In the genomic region with DNA sequence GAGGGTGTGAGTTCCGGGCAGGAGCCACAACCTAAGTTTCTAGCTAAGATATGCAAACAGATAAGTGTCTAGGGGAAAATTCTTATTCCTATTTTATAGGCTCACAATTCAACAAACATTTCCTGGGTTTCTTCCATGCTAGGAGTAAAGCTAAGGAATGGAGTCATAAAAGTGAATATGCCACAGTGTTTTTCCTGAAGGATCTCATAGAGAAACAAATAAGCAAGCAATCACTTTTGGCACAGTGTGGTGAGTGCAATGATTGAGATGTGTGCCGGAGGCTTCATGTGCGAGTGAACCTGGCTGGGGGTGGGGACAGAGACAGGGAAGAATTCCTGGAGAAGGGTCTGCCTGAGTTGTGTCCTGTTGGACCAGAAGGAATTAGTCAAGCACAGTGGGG, we compare ENCODE assay signal across 15 cellular contexts.
DNase-seq lines count a peak whose midpoint lies in the region; ATAC-seq and TF ChIP-seq lines count a peak whose summit lies in the region.
"Had no signal": no experiment of that assay in that cellular context is flagged by ENCODE, and none has a peak within 500 bp of the region (broad histone marks: within the 10 kb centered on the region; RNA-seq: fewer than 3 reads in every experiment).

No MANE protein-coding gene starts in this region.

- no peak for DNase-seq in Caco-2
- no peak for DNase-seq in HFFc6
- DNase-seq in mucosa of descending colon, result peak in 2 of 3 donors; percentile 26 to 38
- DNase-seq in COR-L47 (lab: John Stamatoyannopoulos, UW), result no peak
- DNase-seq in NK-92 treated with Interleukin-12 subunit alpha and Interleukin-12 subunit beta, amount 100 ng/mL, for 24 hours (lab: John Stamatoyannopoulos, UW), result no peak
- no peak for DNase-seq in activated CD4-positive, alpha-beta T cell treated with anti-CD3 and anti-CD28 coated beads, Interleukin-2, amount 50 U/mL, for 48 hours
- DNase-seq: BE2C; CD8-positive, alpha-beta memory T cell; H7; Kasumi-1; NCI-H748 treated with DMSO at 0.1 percent for 48 hours had no signal

- TF ChIP-seq CTCF in Caco-2 (IDR thresholded peaks at IDR 0.05; ENCODE audit: insufficient read depth in 1 of 2, low read depth in 1 of 2, low read length in 1 of 2, severe bottlenecking in 1 of 2, unreplicated experiment in 1 of 2) (no peak), HFFc6 (IDR thresholded peaks at IDR 0.05) (no peak), VCaP (conservative IDR thresholded peaks at IDR 0.05) (no peak), mucosa of descending colon (IDR thresholded peaks at IDR 0.05) (no peak)

- H3K9me3 Mint-ChIP-seq in Caco-2 (ENCODE audit: unreplicated experiment) (peaks cover 35% of the 10 kb centered on the region), HFFc6 (no peaks in the 10 kb centered on the region)
- H3K9me3 Mint-ChIP-seq: T-cell had no signal

- no peak overlapping the region for H3K4me3 Mint-ChIP-seq in Caco-2 (ENCODE audit: unreplicated experiment)
- peak overlapping the region; percentile 30 for H3K4me3 Mint-ChIP-seq in HFFc6
- H3K4me3 Mint-ChIP-seq: CD8-positive, alpha-beta memory T cell; T-cell had no signal

- BruUV-seq in Caco-2 (replicated peaks; lab: Mats Ljungman, UMichigan), result no TSS peak

- intact Hi-C loops in Caco-2 (cut with micrococcal nuclease; ENCODE audit: unreplicated experiment) (loop anchor here (10.0 kb wide), 1 partner anchor 142 kb away; no protein-coding TSS in a partner anchor), mucosa of descending colon (cut with DNase I, micrococcal nuclease) (loop anchor here (5.0 to 10.0 kb wide), 3 partner anchors 148 to 221 kb away; a partner anchor contains a TSS)

- H3K9me3 ChIP-seq in Caco-2 (no peaks in the 10 kb centered on the region), mucosa of descending colon (no peaks in the 10 kb centered on the region)
- H3K9me3 ChIP-seq: BE2C, SJSA1 had no signal

- H3K4me1 ChIP-seq in Caco-2 (peaks cover 21% of the 10 kb centered on the region), mucosa of descending colon (ENCODE audit: low read depth) (peaks cover 12% of the 10 kb centered on the region)
- H3K4me1 ChIP-seq: BE2C had no signal

- H3K36me3 ChIP-seq in Caco-2 (ENCODE audit: control insufficient read depth, insufficient read depth, low read length) (no peaks in the 10 kb centered on the region), mucosa of descending colon (ENCODE audit: low read depth) (no peaks in the 10 kb centered on the region)
- H3K36me3 ChIP-seq: BE2C, SJSA1 had no signal

- H3K27ac ChIP-seq in VCaP, result peak overlapping the region; percentile 71
- H3K27ac ChIP-seq: RWPE1, SJSA1 had no signal

- ATAC-seq in mucosa of descending colon, result peak; percentile 67
- ATAC-seq: T-cell had no signal

- POLR2A ChIA-PET in Caco-2 (lab: Charles Lee), result no interaction called here

- no peaks in the 10 kb centered on the region for H3K27me3 ChIP-seq in Caco-2 (replicated peaks; ENCODE audit: control insufficient read depth, insufficient read depth, low read length)
- H3K27me3 ChIP-seq: BE2C, SJSA1 had no signal

- peaks cover 37% of the 10 kb centered on the region for H3K4me1 Mint-ChIP-seq in Caco-2 (ENCODE audit: low read depth, unreplicated experiment)
- H3K4me1 Mint-ChIP-seq in HFFc6 (ENCODE audit: low read depth), result peaks cover 37% of the 10 kb centered on the region

- H3K27me3 Mint-ChIP-seq in Caco-2 (ENCODE audit: insufficient read depth, unreplicated experiment) (no peaks in the 10 kb centered on the region), HFFc6 (ENCODE audit: insufficient read depth) (no peaks in the 10 kb centered on the region; the same call in 1 of the 2 replicates)

- CTCF ChIA-PET in Caco-2 (lab: Charles Lee), result interaction anchor here (0.6 to 2.3 kb wide), 3 partner anchors 21 to 79 kb away, joined by 3 to 17 read pairs (median 4); no protein-coding TSS in a partner anchor

- H3K27ac Mint-ChIP-seq in Caco-2 (ENCODE audit: unreplicated experiment), result peak overlapping the region; percentile 65
- peak overlapping the region; percentile 4 for H3K27ac Mint-ChIP-seq in HFFc6
- H3K27ac Mint-ChIP-seq: CD8-positive, alpha-beta memory T cell; T-cell had no signal

- H3K36me3 Mint-ChIP-seq in Caco-2 (ENCODE audit: insufficient read depth, unreplicated experiment) (no peaks in the 10 kb centered on the region), HFFc6 (ENCODE audit: low read depth) (0 out of 2 replicates have a peak, but pooled peaks cover 4% of the 10 kb centered on the region)
- H3K36me3 Mint-ChIP-seq: T-cell had no signal

- H3K4me3 ChIP-seq in Caco-2 (ENCODE audit: low read depth, low read length) (no peak overlapping the region), mucosa of descending colon (no peak overlapping the region)
- H3K4me3 ChIP-seq: SJSA1 had no signal

Comparison
In these comparisons a context has a peak if more than half of its experiments do, and no peak if none do; other contexts are left out.
1. DNase-seq: peak in mucosa of descending colon (2 of 3); none in Caco-2 (0 of 2), HFFc6 (single experiment), COR-L47 (single experiment), NK-92 treated with Interleukin-12 subunit alpha and Interleukin-12 subunit beta, amount 100 ng/mL, for 24 hours (single experiment) and activated CD4-positive, alpha-beta T cell treated with anti-CD3 and anti-CD28 coated beads, Interleukin-2, amount 50 U/mL, for 48 hours (0 of 2).